16 cellular contexts compared by ENCODE assay signal in the genomic region with DNA sequence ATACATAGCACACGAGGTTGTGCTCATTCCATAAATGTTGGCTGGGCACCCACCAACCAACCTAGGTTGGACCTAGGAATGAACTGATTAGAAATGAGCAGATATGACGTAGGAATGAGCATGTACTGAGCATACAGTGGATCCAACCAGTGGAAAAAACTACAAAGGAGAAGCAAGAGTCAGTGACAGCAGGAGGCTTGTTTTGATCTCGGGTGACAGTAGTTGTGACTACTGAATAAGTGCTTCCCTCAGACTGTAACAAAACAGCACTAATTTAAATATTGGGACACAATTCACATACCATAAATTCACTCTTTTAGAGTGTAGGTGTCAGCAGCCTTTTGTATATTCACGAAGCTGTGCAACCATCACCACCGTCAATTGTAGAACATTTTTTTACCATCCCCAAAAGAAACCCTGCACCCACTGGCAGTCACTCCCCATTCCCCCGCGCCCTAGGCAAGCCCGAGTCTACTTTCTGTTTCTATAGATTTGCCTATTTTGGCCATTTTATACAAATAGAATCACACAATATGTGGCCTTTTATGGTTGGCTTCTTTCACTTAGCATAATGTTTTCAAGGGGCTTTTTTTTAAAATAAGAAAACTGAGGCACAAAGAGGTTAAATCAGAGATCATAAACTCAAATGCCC. TPM values are rescaled to one million over a fixed set of nuclear protein-coding genes. Genes with fewer than 3 reads are reported as not detected.
DNase-seq lines count a peak whose midpoint lies in the region; ATAC-seq and TF ChIP-seq lines count a peak whose summit lies in the region.
"Had no signal": no experiment of that assay in that cellular context is flagged by ENCODE, and none has a peak within 500 bp of the region (broad histone marks: within the 10 kb centered on the region; RNA-seq: fewer than 3 reads in every experiment).

No MANE protein-coding gene starts in this region.

- CTCF ChIA-PET in activated naive CD4-positive, alpha-beta T cell treated with anti-CD3 and anti-CD28 coated beads for 36 hours (lab: Charles Lee): interaction anchor here (0.7 kb wide), 1 partner anchor 16 kb away, joined by 3 read pairs; no protein-coding TSS in a partner anchor

- no peak overlapping the region for H3K4me3 Mint-ChIP-seq in stimulated activated effector memory CD8-positive, alpha-beta T cell treated with anti-CD3 and anti-CD28 coated beads, Interleukin-12 subunit alpha, Interleukin-12 subunit beta, amount 100 ng/mL, for 72 hours
- no peak overlapping the region for H3K4me3 Mint-ChIP-seq in activated naive CD4-positive, alpha-beta T cell treated with anti-CD3 and anti-CD28 coated beads for 36 hours
- H3K4me3 Mint-ChIP-seq: activated CD8-positive, alpha-beta T cell treated with anti-CD3 and anti-CD28 coated beads, Interleukin-2, amount 10 ng/mL, durations not matched to agents 7 days and 5 days; activated naive CD4-positive, alpha-beta T cell treated with anti-CD3 and anti-CD28 coated beads, Interleukin-2, amount 10 ng/mL, durations not matched to agents 7 days and 5 days had no signal

- intact Hi-C loops in testis (cut with DNase I; ENCODE audit: low total_unique reads): no loop called here
- intact Hi-C loops in activated naive CD4-positive, alpha-beta T cell treated with anti-CD3 and anti-CD28 coated beads for 36 hours (cut with micrococcal nuclease): no loop called here

- no peak overlapping the region for H3K27ac ChIP-seq in testis
- H3K27ac ChIP-seq: upper lobe of left lung had no signal

- ATAC-seq in GM19328 (IDR thresholded peaks at IDR 0.05; ENCODE audit: unreplicated experiment) (peak; percentile 54), HG02678 (IDR thresholded peaks at IDR 0.05; ENCODE audit: unreplicated experiment) (peak; percentile 61), HG03439 (IDR thresholded peaks at IDR 0.05; ENCODE audit: unreplicated experiment) (peak; percentile 50)
- ATAC-seq in stimulated activated effector memory CD8-positive, alpha-beta T cell treated with anti-CD3 and anti-CD28 coated beads, Interleukin-12 subunit alpha, Interleukin-12 subunit beta, amount 100 ng/mL, for 72 hours: no peak
- ATAC-seq: activated CD8-positive, alpha-beta T cell treated with anti-CD3 and anti-CD28 coated beads, Interleukin-2, amount 10 ng/mL, durations not matched to agents 7 days and 5 days had no signal

- no peaks in the 10 kb centered on the region for H3K9me3 Mint-ChIP-seq in stimulated activated effector memory CD8-positive, alpha-beta T cell treated with anti-CD3 and anti-CD28 coated beads, Interleukin-12 subunit alpha, Interleukin-12 subunit beta, amount 100 ng/mL, for 72 hours
- H3K9me3 Mint-ChIP-seq in activated naive CD4-positive, alpha-beta T cell treated with anti-CD3 and anti-CD28 coated beads for 36 hours: no peaks in the 10 kb centered on the region
- H3K9me3 Mint-ChIP-seq: activated naive CD4-positive, alpha-beta T cell treated with anti-CD3 and anti-CD28 coated beads, Interleukin-2, amount 10 ng/mL, durations not matched to agents 7 days and 5 days had no signal

- H3K27me3 ChIP-seq in testis: no peaks in the 10 kb centered on the region
- H3K27me3 ChIP-seq: MG63, upper lobe of left lung had no signal

- H3K36me3 Mint-ChIP-seq in stimulated activated effector memory CD8-positive, alpha-beta T cell treated with anti-CD3 and anti-CD28 coated beads, Interleukin-12 subunit alpha, Interleukin-12 subunit beta, amount 100 ng/mL, for 72 hours: no peaks in the 10 kb centered on the region
- H3K36me3 Mint-ChIP-seq in activated naive CD4-positive, alpha-beta T cell treated with anti-CD3 and anti-CD28 coated beads for 36 hours (ENCODE audit: low read depth): no peaks in the 10 kb centered on the region
- H3K36me3 Mint-ChIP-seq: activated naive CD4-positive, alpha-beta T cell treated with anti-CD3 and anti-CD28 coated beads, Interleukin-2, amount 10 ng/mL, durations not matched to agents 7 days and 5 days had no signal

- 89 to 90% methylated on average over 8 of the region's 8 CpGs for WGBS in testis, 2 donors

- H3K4me1 Mint-ChIP-seq in stimulated activated effector memory CD8-positive, alpha-beta T cell treated with anti-CD3 and anti-CD28 coated beads, Interleukin-12 subunit alpha, Interleukin-12 subunit beta, amount 100 ng/mL, for 72 hours: peaks cover 30% of the 10 kb centered on the region
- peaks cover 18% of the 10 kb centered on the region for H3K4me1 Mint-ChIP-seq in activated naive CD4-positive, alpha-beta T cell treated with anti-CD3 and anti-CD28 coated beads for 36 hours (ENCODE audit: low read depth)

- no peak overlapping the region for H3K4me3 ChIP-seq in testis
- H3K4me3 ChIP-seq: MG63, upper lobe of left lung had no signal

- TF ChIP-seq POLR2A in testis (IDR thresholded peaks at IDR 0.05): no peak

- no peak for DNase-seq in stimulated activated effector memory CD8-positive, alpha-beta T cell treated with anti-CD3 and anti-CD28 coated beads, Interleukin-12 subunit alpha, Interleukin-12 subunit beta, amount 100 ng/mL, for 72 hours (ENCODE audit: low spot score in 2 of 2)
- no peak for DNase-seq in kidney glomerular epithelial cell (lab: John Stamatoyannopoulos, UW)
- DNase-seq in testis: no peak
- no peak for DNase-seq in activated naive CD4-positive, alpha-beta T cell treated with anti-CD3 and anti-CD28 coated beads for 36 hours
- no peak for DNase-seq in putamen (ENCODE audit: low spot score)
- DNase-seq: activated CD8-positive, alpha-beta T cell treated with anti-CD3 and anti-CD28 coated beads, Interleukin-2, amount 10 ng/mL, durations not matched to agents 7 days and 5 days; activated naive CD4-positive, alpha-beta T cell treated with anti-CD3 and anti-CD28 coated beads, Interleukin-2, amount 10 ng/mL, durations not matched to agents 7 days and 5 days; erythroblast; hypothalamus; MG63; NCI-H510A; occipital lobe; upper lobe of left lung had no signal

- peaks cover 13% of the 10 kb centered on the region for H3K4me1 ChIP-seq in testis

- no peaks in the 10 kb centered on the region for H3K27me3 Mint-ChIP-seq in activated naive CD4-positive, alpha-beta T cell treated with anti-CD3 and anti-CD28 coated beads for 36 hours (ENCODE audit: low read depth)
- H3K27me3 Mint-ChIP-seq: activated naive CD4-positive, alpha-beta T cell treated with anti-CD3 and anti-CD28 coated beads, Interleukin-2, amount 10 ng/mL, durations not matched to agents 7 days and 5 days had no signal

- peak overlapping the region; percentile 26 for H3K27ac Mint-ChIP-seq in stimulated activated effector memory CD8-positive, alpha-beta T cell treated with anti-CD3 and anti-CD28 coated beads, Interleukin-12 subunit alpha, Interleukin-12 subunit beta, amount 100 ng/mL, for 72 hours
- no peak overlapping the region for H3K27ac Mint-ChIP-seq in activated naive CD4-positive, alpha-beta T cell treated with anti-CD3 and anti-CD28 coated beads for 36 hours
- H3K27ac Mint-ChIP-seq: activated CD8-positive, alpha-beta T cell treated with anti-CD3 and anti-CD28 coated beads, Interleukin-2, amount 10 ng/mL, durations not matched to agents 7 days and 5 days; activated naive CD4-positive, alpha-beta T cell treated with anti-CD3 and anti-CD28 coated beads, Interleukin-2, amount 10 ng/mL, durations not matched to agents 7 days and 5 days had no signal

- no peaks in the 10 kb centered on the region for H3K9me3 ChIP-seq in testis
- H3K9me3 ChIP-seq: MG63, upper lobe of left lung had no signal

- no peak for TF ChIP-seq CTCF in testis (IDR thresholded peaks at IDR 0.05)

- no peaks in the 10 kb centered on the region for H3K36me3 ChIP-seq in testis (ENCODE audit: low read depth, missing control alignments)
- H3K36me3 ChIP-seq: MG63 had no signal

RNA-seq across cellular contexts. Expression of a gene that starts 7.0 kb away (rescaled TPM):
- total RNA-seq in testis: 10 to 100 TPM; 61.8 to 80.5 TPM
- polyA plus RNA-seq in testis (ENCODE audit: insufficient read depth, low read depth, low replicate concordance): 41.0 TPM
- 10 to 100 TPM; 19.6 to 20.6 TPM for total RNA-seq in activated naive CD4-positive, alpha-beta T cell treated with anti-CD3 and anti-CD28 coated beads for 36 hours
